21 cellular contexts compared by ENCODE assay signal in the genomic region with DNA sequence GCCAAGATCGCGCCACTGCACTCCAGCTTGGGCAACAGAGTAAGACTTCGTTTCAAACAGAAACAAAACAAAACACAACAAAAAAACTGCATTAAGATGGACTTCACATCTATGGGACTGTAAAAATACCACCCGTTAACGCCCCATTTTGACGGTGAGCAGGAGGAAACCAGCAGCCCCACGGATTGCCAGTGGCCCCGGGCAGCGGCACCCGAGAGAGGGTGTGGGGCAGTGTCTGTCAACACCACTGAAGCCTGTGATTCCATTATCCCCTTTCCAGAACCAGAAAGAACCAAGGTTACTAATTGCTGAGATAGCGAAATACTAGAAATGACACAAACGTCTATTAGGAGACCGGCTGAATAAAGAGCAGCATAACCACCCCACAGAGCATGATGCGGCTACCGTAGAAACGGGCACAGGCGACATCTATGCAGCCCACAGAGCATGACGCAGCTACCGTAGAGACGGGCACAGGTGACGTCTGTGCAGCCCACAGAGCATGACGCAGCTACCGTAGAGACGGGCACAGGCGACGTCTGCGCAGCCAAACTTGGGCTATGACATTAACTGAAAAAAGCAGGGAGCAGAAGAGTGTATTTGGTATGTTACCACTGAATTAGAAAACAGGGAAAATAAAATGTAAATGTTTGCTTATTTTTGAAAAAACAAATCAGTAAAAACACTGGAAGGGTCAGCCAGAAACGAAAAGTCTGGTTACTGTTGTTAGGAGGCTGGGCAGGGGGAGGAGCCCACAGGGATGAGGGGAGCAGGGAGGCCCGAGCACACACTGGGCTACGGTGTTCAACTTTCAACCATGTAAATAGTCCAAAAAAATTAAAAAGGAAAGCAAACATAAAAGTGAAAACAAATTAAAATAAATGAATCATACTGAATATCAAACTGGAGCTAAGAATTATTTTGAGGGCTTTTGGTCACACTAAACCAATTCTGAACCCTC.
A peak's percentile ranks its signal among the peaks of the same experiment; 100 is the strongest.
DNase-seq lines count a peak whose midpoint lies in the region; ATAC-seq, FAIRE-seq and TF ChIP-seq lines count a peak whose summit lies in the region.
"Had no signal": no experiment of that assay in that cellular context is flagged by ENCODE, and none has a peak within 500 bp of the region (broad histone marks: within the 10 kb centered on the region; RNA-seq: fewer than 3 reads in every experiment).

No MANE protein-coding gene starts in this region.

- H3K27me3 Mint-ChIP-seq in type B pancreatic cell (no peaks in the 10 kb centered on the region), endothelial cell (ENCODE audit: unreplicated experiment) (peaks cover 13% of the 10 kb centered on the region)
- H3K27me3 Mint-ChIP-seq: CD4-positive, alpha-beta T cell had no signal

- H3K9ac ChIP-seq in HUES64 (ENCODE audit: low read depth, low read length) (0 out of 2 replicates have a peak overlapping the region, but pooled peaks have one; percentile 16), HepG2 (ENCODE audit: insufficient read depth, low read depth, low read length) (no peak overlapping the region)
- H3K9ac ChIP-seq: SK-N-SH had no signal

- DNase-seq in caudate nucleus (lab: John Stamatoyannopoulos, UW) (peak in 15 of 61 donors; percentile 7 to 80 (median 28)), HepG2 (ENCODE audit: low spot score) (no peak), type B pancreatic cell (ENCODE audit: extremely low spot score, unreplicated experiment) (no peak), endothelial cell (ENCODE audit: low spot score) (no peak), superior temporal gyrus (ENCODE audit: extremely low spot score) (no peak), 8988T (no peak), HuH-7.5 (ENCODE audit: low spot score) (no peak)
- DNase-seq: BE2C; CD4-positive, alpha-beta T cell; KBM-7; NCI-H1105; NCI-H1694; NCI-H2081 treated with DMSO at 0.1 percent for 48 hours; NCI-H510A treated with DMSO at 0.1 percent for 48 hours; PC-3; RPMI8226; SHP77 treated with DMSO at 0.1 percent for 48 hours; SK-N-SH had no signal

- H3K36me3 Mint-ChIP-seq in type B pancreatic cell, result peaks cover 12% of the 10 kb centered on the region
- H3K36me3 Mint-ChIP-seq in endothelial cell (ENCODE audit: low read depth, unreplicated experiment), result peaks cover 10% of the 10 kb centered on the region

- in situ Hi-C loops in HepG2 (cut with HindIII; ENCODE audit: extremely low pct_ligation_motif_present, low pct_unique_long_range_greater_than_20kb), result no loop called here

- ATAC-seq in HepG2, result no peak
- ATAC-seq: PC-3 had no signal

- no peaks in the 10 kb centered on the region for H3K9me3 ChIP-seq in HUES64 (ENCODE audit: insufficient read depth, low read depth, low read length)
- no peaks in the 10 kb centered on the region for H3K9me3 ChIP-seq in HepG2 (ENCODE audit: low read length)
- H3K9me3 ChIP-seq: BE2C, SK-N-SH had no signal

- H3K9me3 Mint-ChIP-seq in type B pancreatic cell (no peaks in the 10 kb centered on the region), endothelial cell (ENCODE audit: unreplicated experiment) (no peaks in the 10 kb centered on the region)
- H3K9me3 Mint-ChIP-seq: CD4-positive, alpha-beta T cell had no signal

- H3K4me1 ChIP-seq in HUES64 (ENCODE audit: insufficient read depth, low read length) (peaks cover 18% of the 10 kb centered on the region), HepG2 (ENCODE audit: insufficient read depth, low read length) (peaks cover 11% of the 10 kb centered on the region)
- H3K4me1 ChIP-seq: BE2C had no signal

- intact Hi-C loops in HepG2 (cut with micrococcal nuclease; ENCODE audit: unreplicated experiment), result no loop called here

- TF ChIP-seq CTCF in HepG2 (CRISPR knock-in tag; IDR thresholded peaks at IDR 0.05) (no peak), type B pancreatic cell (conservative IDR thresholded peaks at IDR 0.05) (no peak), endothelial cell (IDR thresholded peaks at IDR 0.05; ENCODE audit: unreplicated experiment) (no peak)

- POLR2A ChIA-PET in HepG2 (lab: Yijun Ruan, JAX), result no interaction called here

- WGBS in HUES64, result 90% methylated on average over 29 of the region's 30 CpGs
- WGBS in HepG2 (ENCODE audit: low lambda C conversion rate), result 96% methylated on average over 30 of the region's 30 CpGs

- no peak for TF ChIP-seq RAD21 in HepG2 (CRISPR knock-in tag; IDR thresholded peaks at IDR 0.05)

- H2AFZ ChIP-seq in HepG2 (ENCODE audit: low read length), result no peak overlapping the region

- H3K27ac Mint-ChIP-seq in type B pancreatic cell, result peak overlapping the region; percentile 18
- no peak overlapping the region for H3K27ac Mint-ChIP-seq in endothelial cell (ENCODE audit: unreplicated experiment)
- H3K27ac Mint-ChIP-seq: CD4-positive, alpha-beta T cell had no signal

- H3K4me3 ChIP-seq in HUES64 (ENCODE audit: low read length) (peak overlapping the region; percentile 26; the same call in 1 of the 2 replicates), HepG2 (replicated peaks in 1 of 3; ENCODE audit: insufficient read depth in 1 of 3, low read depth in 2 of 3, low read length in 3 of 3) (no peak overlapping the region)

- H3K27me3 ChIP-seq in HUES64 (ENCODE audit: insufficient read depth, low read length) (no peaks in the 10 kb centered on the region), HepG2 (ENCODE audit: control insufficient read depth in 1 of 2, insufficient read depth in 2 of 2, low read length in 2 of 2) (no peaks in the 10 kb centered on the region)
- H3K27me3 ChIP-seq: BE2C had no signal

- H3K4me1 Mint-ChIP-seq in type B pancreatic cell (ENCODE audit: unreplicated experiment), result peaks cover 32% of the 10 kb centered on the region
- H3K4me1 Mint-ChIP-seq in endothelial cell (ENCODE audit: unreplicated experiment), result no peaks in the 10 kb centered on the region

- no peak for FAIRE-seq in HepG2 (lab: Jason Lieb, UNC)
- FAIRE-seq: GM12892, GM18507 had no signal

- no peak for TF ChIP-seq POLR2A in HepG2 (IDR thresholded peaks at IDR 0.05; ENCODE audit: insufficient read depth in 1 of 2, low read depth in 2 of 2, low read length in 2 of 2)

- H3K4me3 Mint-ChIP-seq in type B pancreatic cell (peak overlapping the region; percentile 32), endothelial cell (ENCODE audit: unreplicated experiment) (no peak overlapping the region)
- H3K4me3 Mint-ChIP-seq: CD4-positive, alpha-beta T cell had no signal

- no peaks in the 10 kb centered on the region for H3K79me2 ChIP-seq in HepG2 (ENCODE audit: insufficient read depth, low read length)

- H3K36me3 ChIP-seq in HUES64 (ENCODE audit: insufficient read depth, low read length) (no peaks in the 10 kb centered on the region), HepG2 (replicated peaks in 1 of 2; ENCODE audit: control insufficient read depth in 1 of 2, insufficient read depth in 2 of 2, low read length in 2 of 2) (peaks cover 6 to 28% of the 10 kb centered on the region in 2 experiments; a peak in 4 of 5 replicates)
- H3K36me3 ChIP-seq: BE2C had no signal

- H3K4me2 ChIP-seq in HepG2 (ENCODE audit: low read depth, low read length), result no peak overlapping the region
- H3K4me2 ChIP-seq: SK-N-SH had no signal

- peak overlapping the region; percentile 92; the same call in 1 of the 2 replicates for H3K27ac ChIP-seq in HUES64 (ENCODE audit: low read depth, low read length)
- H3K27ac ChIP-seq in caudate nucleus (ENCODE audit: low read depth, low read length), result peak overlapping the region; percentile 77
- no peak overlapping the region for H3K27ac ChIP-seq in HepG2 (ENCODE audit: extremely low read length, insufficient read depth, low read length)

- CTCF ChIA-PET in HepG2 (lab: Yijun Ruan, JAX; ENCODE audit: low intra/inter-chr PET ratio, low total read pairs), result no interaction called here

- no TSS peak for BruUV-seq in HepG2 (replicated peaks; lab: Mats Ljungman, UMichigan)

- no peaks in the 10 kb centered on the region for H4K20me1 ChIP-seq in HepG2 (ENCODE audit: insufficient read depth, low read length)

- no peak for TF ChIP-seq EP300 in HepG2 (IDR thresholded peaks at IDR 0.05; ENCODE audit: low read depth in 2 of 2, low read length in 2 of 2)
- no peak for TF ChIP-seq EP300 in HepG2 (CRISPR knock-in tag; IDR thresholded peaks at IDR 0.05; ENCODE audit: borderline replicate concordance)

TF ChIP-seq in HepG2, 621 proteins besides CTCF, POLR2A, EP300 and RAD21:
- TF ChIP-seq RXRB (CRISPR knock-in tag; IDR thresholded peaks at IDR 0.05; ENCODE audit: borderline replicate concordance) (no peak), ZNF263 (CRISPR knock-in tag; IDR thresholded peaks at IDR 0.05) (0 out of 2 replicates have a peak, but pooled peaks have one; percentile 33), MAFK (conservative IDR thresholded peaks at IDR 0.05 in 1 of 2, IDR thresholded peaks at IDR 0.05 in 1 of 2; ENCODE audit: low read length in 2 of 2) (peak; percentile 73 to 84), MAFF (IDR thresholded peaks at IDR 0.05; ENCODE audit: low read depth, low read length) (peak; percentile 72)
- TF ChIP-seq, protein P1, sequence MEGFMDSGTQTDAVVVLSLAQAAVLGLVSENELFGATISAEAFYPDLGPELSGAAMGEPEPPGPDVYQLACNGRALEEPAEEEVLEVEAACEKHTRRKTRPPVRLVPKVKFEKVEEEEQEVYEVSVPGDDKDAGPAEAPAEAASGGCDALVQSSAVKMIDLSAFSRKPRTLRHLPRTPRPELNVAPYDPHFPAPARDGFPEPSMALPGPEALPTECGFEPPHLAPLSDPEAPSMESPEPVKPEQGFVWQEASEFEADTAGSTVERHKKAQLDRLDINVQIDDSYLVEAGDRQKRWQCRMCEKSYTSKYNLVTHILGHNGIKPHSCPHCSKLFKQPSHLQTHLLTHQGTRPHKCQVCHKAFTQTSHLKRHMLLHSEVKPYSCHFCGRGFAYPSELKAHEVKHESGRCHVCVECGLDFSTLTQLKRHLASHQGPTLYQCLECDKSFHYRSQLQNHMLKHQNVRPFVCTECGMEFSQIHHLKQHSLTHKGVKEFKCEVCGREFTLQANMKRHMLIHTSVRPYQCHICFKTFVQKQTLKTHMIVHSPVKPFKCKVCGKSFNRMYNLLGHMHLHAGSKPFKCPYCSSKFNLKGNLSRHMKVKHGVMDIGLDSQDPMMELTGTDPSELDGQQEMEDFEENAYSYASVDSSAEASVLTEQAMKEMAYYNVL (CRISPR knock-in tag; IDR thresholded peaks at IDR 0.05; ENCODE audit: borderline replicate concordance), result no peak
TF ChIP-seq in HepG2: peak in this region for 3.
